Comparison of ENCODE assay signal across 29 cellular contexts in the genomic region with DNA sequence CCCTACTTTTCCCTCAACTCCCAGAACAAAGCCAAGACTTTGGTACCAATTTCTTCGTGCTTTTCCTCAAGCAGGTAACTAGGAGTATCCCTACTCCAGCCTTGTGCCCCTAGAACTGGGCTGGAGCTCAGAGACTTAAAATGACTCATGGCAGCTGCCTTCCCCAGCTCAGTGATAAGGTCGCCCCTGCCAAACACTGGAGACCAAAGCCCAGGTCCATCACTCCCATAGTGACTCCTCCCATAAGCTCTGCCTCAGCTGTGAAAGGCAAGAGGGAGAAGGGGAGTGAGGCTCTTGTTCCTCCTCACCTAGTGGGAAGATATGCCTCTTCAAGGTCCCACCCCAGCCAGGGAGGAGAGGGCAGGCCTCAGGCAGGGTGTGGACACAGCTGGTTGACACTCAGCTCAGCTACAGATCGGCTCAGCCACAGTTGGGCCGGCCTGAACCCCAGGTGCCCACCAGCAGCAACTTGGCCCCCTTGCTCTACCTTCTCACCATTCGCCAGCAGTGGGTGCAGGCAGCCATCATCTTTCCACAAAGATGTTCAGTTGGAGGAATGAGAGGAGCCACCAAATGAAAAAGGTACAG. TPM values are rescaled to one million over a fixed set of nuclear protein-coding genes. Genes with fewer than 3 reads are reported as not detected.
"Had no signal": no experiment of that assay in that cellular context is flagged by ENCODE, and none has a peak within 500 bp of the region (broad histone marks: within the 10 kb centered on the region; RNA-seq: fewer than 3 reads in every experiment).

No MANE protein-coding gene starts in this region.

- H3K27ac ChIP-seq: adrenal gland, breast epithelium, SJCRH30 had no signal

- H3K9ac ChIP-seq: SK-N-SH had no signal

- H3K4me3 Mint-ChIP-seq: activated CD8-positive, alpha-beta T cell treated with anti-CD3 and anti-CD28 coated beads for 36 hours; activated naive CD8-positive, alpha-beta T cell treated with anti-CD3 and anti-CD28 coated beads, Interleukin-2, amount 10 ng/mL, durations not matched to agents 7 days and 5 days had no signal

- H3K27me3 ChIP-seq: adrenal gland, breast epithelium, SJCRH30 had no signal

- ATAC-seq: activated CD4-positive, CD25-positive, alpha-beta regulatory T cell treated with anti-CD3 and anti-CD28 coated beads, Interleukin-2, amount 50 U/mL, for 24 hours; activated CD8-positive, alpha-beta T cell treated with anti-CD3 and anti-CD28 coated beads for 36 hours; Panc1; Right ventricle myocardium inferior had no signal

- H3K4me2 ChIP-seq: SK-N-SH had no signal

- H3K27ac Mint-ChIP-seq: activated CD8-positive, alpha-beta T cell treated with anti-CD3 and anti-CD28 coated beads for 36 hours; activated naive CD8-positive, alpha-beta T cell treated with anti-CD3 and anti-CD28 coated beads, Interleukin-2, amount 10 ng/mL, durations not matched to agents 7 days and 5 days had no signal

- H3K27me3 Mint-ChIP-seq: activated CD8-positive, alpha-beta T cell treated with anti-CD3 and anti-CD28 coated beads for 36 hours; activated naive CD8-positive, alpha-beta T cell treated with anti-CD3 and anti-CD28 coated beads, Interleukin-2, amount 10 ng/mL, durations not matched to agents 7 days and 5 days had no signal

- H3K4me1 ChIP-seq: breast epithelium had no signal

- H3K4me3 ChIP-seq: adrenal gland, breast epithelium, SJCRH30 had no signal

- DNase-seq: activated CD4-positive, alpha-beta T cell treated with anti-CD3 and anti-CD28 coated beads for 4 hours; activated CD8-positive, alpha-beta T cell treated with anti-CD3 and anti-CD28 coated beads for 36 hours; activated naive CD4-positive, alpha-beta T cell treated with anti-CD3 and anti-CD28 coated beads, Interleukin-2, amount 50 U/mL, for 16 hours; activated naive CD8-positive, alpha-beta T cell treated with anti-CD3 and anti-CD28 coated beads, Interleukin-2, amount 10 ng/mL, durations not matched to agents 7 days and 5 days; activated T-cell treated with anti-CD3 and anti-CD28 coated beads for 4 hours; anterior cingulate cortex; caudate nucleus; Kasumi-1; KBM-7; NCI-H1048; NCI-H146; NCI-H187 treated with DMSO at 0.1 percent for 48 hours; NCI-H2171 treated with DMSO at 0.1 percent for 48 hours; NCI-H226; NCI-H526 treated with DMSO at 0.1 percent for 48 hours; NCI-H82; RPMI8226; SJCRH30; SK-N-SH; T-helper 1 cell had no signal

RNA-seq across cellular contexts. Expression of gene STRA8, which starts 49.3 kb away (rescaled TPM):
- total RNA-seq: activated CD8-positive, alpha-beta T cell treated with anti-CD3 and anti-CD28 coated beads for 36 hours; activated naive CD8-positive, alpha-beta T cell treated with anti-CD3 and anti-CD28 coated beads, Interleukin-2, amount 10 ng/mL, durations not matched to agents 7 days and 5 days; adrenal gland; breast epithelium; cerebellum; NCI-H460; OCI-LY7; Right ventricle myocardium inferior; SJCRH30; T-helper 2 cell treated with Interferon-gamma antibody and Interleukin-4, amounts not matched to agents 100 ng/mL and 5 ng/mL, for 36 hours had no signal
- polyA plus RNA-seq: adrenal gland, SK-N-SH had no signal
